17 cellular contexts compared by ENCODE assay signal in the genomic region with DNA sequence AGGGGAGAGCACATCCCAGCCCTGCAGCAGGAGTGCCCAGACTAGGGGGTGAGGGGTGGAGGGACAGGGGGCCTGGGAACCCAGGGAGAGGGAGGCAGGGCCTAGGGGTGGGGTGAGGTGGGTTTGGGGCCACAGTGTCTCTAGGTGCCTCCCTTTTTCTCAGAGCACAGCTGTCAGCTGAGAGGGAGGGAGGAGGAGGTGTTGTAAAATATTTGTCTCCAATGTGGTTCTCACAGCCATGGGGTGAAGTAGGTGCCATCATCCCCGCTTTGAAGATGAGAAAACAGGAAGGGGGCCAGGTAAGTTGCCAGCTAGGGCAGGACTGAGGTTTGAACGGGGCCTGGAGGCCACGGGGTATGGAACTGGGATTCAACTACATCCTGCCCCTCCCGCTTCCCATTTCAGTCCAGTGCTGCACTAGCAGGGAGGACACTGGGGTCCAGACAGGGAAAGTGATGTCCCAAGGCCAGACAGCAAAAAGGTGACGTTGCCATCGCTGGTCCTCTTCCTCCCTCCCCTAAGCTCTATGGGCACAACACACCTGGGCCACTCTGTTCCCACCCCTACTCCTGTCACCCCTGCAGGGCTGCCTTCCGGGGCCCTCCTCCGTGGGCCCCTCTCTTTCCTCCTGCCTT. TPM values are rescaled to one million over a fixed set of nuclear protein-coding genes. Genes with fewer than 3 reads are reported as not detected.
DNase-seq lines count a peak whose midpoint lies in the region; ATAC-seq and TF ChIP-seq lines count a peak whose summit lies in the region.
"Had no signal": no experiment of that assay in that cellular context is flagged by ENCODE, and none has a peak within 500 bp of the region (broad histone marks: within the 10 kb centered on the region; RNA-seq: fewer than 3 reads in every experiment).

No MANE protein-coding gene starts in this region.

- H3K4me3 Mint-ChIP-seq in stimulated activated naive CD8-positive, alpha-beta T cell treated with anti-CD3 and anti-CD28 coated beads, Interleukin-15, amount 100 ng/mL, for 72 hours: peak overlapping the region in 1 of 2 donors; percentile 59
- peak overlapping the region; percentile 19 for H3K4me3 Mint-ChIP-seq in T-helper 17 cell
- H3K4me3 Mint-ChIP-seq in effector memory CD8-positive, alpha-beta T cell: peak overlapping the region; percentile 79 to 80

- no peak for ATAC-seq in stimulated activated naive CD8-positive, alpha-beta T cell treated with anti-CD3 and anti-CD28 coated beads, Interleukin-15, amount 100 ng/mL, for 72 hours
- ATAC-seq in stimulated activated naive CD8-positive, alpha-beta T cell treated with anti-CD3 and anti-CD28 coated beads, Interleukin-15, Interleukin-2, amounts not matched to agents 100 U/mL and 50 U/mL, for 24 hours: no peak
- no peak for ATAC-seq in T-helper 17 cell
- ATAC-seq in effector memory CD8-positive, alpha-beta T cell (replicated peaks): peak; percentile 66

- no peaks in the 10 kb centered on the region for H3K36me3 Mint-ChIP-seq in T-helper 17 cell (ENCODE audit: low read depth)
- no peaks in the 10 kb centered on the region for H3K36me3 Mint-ChIP-seq in effector memory CD8-positive, alpha-beta T cell (ENCODE audit: insufficient read depth)

- no peaks in the 10 kb centered on the region for H3K27me3 Mint-ChIP-seq in stimulated activated naive CD8-positive, alpha-beta T cell treated with anti-CD3 and anti-CD28 coated beads, Interleukin-15, amount 100 ng/mL, for 72 hours
- H3K27me3 Mint-ChIP-seq in T-helper 17 cell: no peaks in the 10 kb centered on the region
- no peaks in the 10 kb centered on the region for H3K27me3 Mint-ChIP-seq in effector memory CD8-positive, alpha-beta T cell

- peaks cover 49% of the 10 kb centered on the region for H3K4me1 Mint-ChIP-seq in stimulated activated naive CD8-positive, alpha-beta T cell treated with anti-CD3 and anti-CD28 coated beads, Interleukin-15, amount 100 ng/mL, for 72 hours
- peaks cover 28% of the 10 kb centered on the region for H3K4me1 Mint-ChIP-seq in T-helper 17 cell
- peaks cover 30 to 35% of the 10 kb centered on the region in 2 donors for H3K4me1 Mint-ChIP-seq in effector memory CD8-positive, alpha-beta T cell (ENCODE audit: low read depth in 2 of 2)

- no peaks in the 10 kb centered on the region for H3K9me3 Mint-ChIP-seq in stimulated activated naive CD8-positive, alpha-beta T cell treated with anti-CD3 and anti-CD28 coated beads, Interleukin-15, amount 100 ng/mL, for 72 hours
- no peaks in the 10 kb centered on the region for H3K9me3 Mint-ChIP-seq in effector memory CD8-positive, alpha-beta T cell

- no peaks in the 10 kb centered on the region for H3K9me3 ChIP-seq in T-helper 17 cell (ENCODE audit: control insufficient read depth, low read length, poor library complexity, severe bottlenecking)
- H3K9me3 ChIP-seq: adrenal gland, BLaER1, breast epithelium, upper lobe of left lung had no signal

- DNase-seq in stimulated activated naive CD8-positive, alpha-beta T cell treated with anti-CD3 and anti-CD28 coated beads, Interleukin-15, amount 100 ng/mL, for 72 hours: no peak
- DNase-seq in stimulated activated naive CD8-positive, alpha-beta T cell treated with anti-CD3 and anti-CD28 coated beads, Interleukin-15, Interleukin-2, amounts not matched to agents 100 U/mL and 50 U/mL, for 24 hours: no peak
- no peak for DNase-seq in T-helper 17 cell
- DNase-seq in effector memory CD8-positive, alpha-beta T cell: peak; percentile 9 to 29 (median 25)
- DNase-seq in GM13977 (ENCODE audit: low spot score): no peak
- DNase-seq in dermis blood vessel endothelial cell: no peak
- DNase-seq in DMS 273 (lab: John Stamatoyannopoulos, UW; ENCODE audit: unreplicated experiment): no peak
- DNase-seq: adrenal gland, foreskin fibroblast, mammary epithelial cell, NCI-H1105 treated with DMSO at 0.1 percent for 48 hours, NCI-H526 treated with DMSO at 0.1 percent for 48 hours, upper lobe of left lung had no signal

- no peak for TF ChIP-seq CTCF in GM13977 (IDR thresholded peaks at IDR 0.05; ENCODE audit: extremely low read depth, insufficient read depth, missing control alignments)

- in situ Hi-C loops in GM13977 (cut with MboI; ENCODE audit: low pct_unique_long_range_greater_than_20kb, low sequenced_read_pairs, unreplicated experiment): no loop called here

- peak overlapping the region; percentile 82 to 92 for H3K27ac Mint-ChIP-seq in stimulated activated naive CD8-positive, alpha-beta T cell treated with anti-CD3 and anti-CD28 coated beads, Interleukin-15, amount 100 ng/mL, for 72 hours
- H3K27ac Mint-ChIP-seq in T-helper 17 cell: peak overlapping the region; percentile 91
- peak overlapping the region; percentile 94 for H3K27ac Mint-ChIP-seq in effector memory CD8-positive, alpha-beta T cell

RNA-seq across cellular contexts. Expression of a gene that starts 20.3 kb away (rescaled TPM):
- total RNA-seq in T-helper 17 cell: under 1 TPM; 0.40 to 0.50 TPM
- not detected in 2 replicates for total RNA-seq in dermis blood vessel endothelial cell
- total RNA-seq: dermis microvascular lymphatic vessel endothelial cell, LHCN-M2, mammary epithelial cell had no signal

Comparison
In these comparisons a context has a peak if more than half of its experiments do, and no peak if none do; other contexts are left out.
1. DNase-seq: peak in effector memory CD8-positive, alpha-beta T cell (3 of 3); none in stimulated activated naive CD8-positive, alpha-beta T cell treated with anti-CD3 and anti-CD28 coated beads, Interleukin-15, amount 100 ng/mL, for 72 hours (0 of 2), stimulated activated naive CD8-positive, alpha-beta T cell treated with anti-CD3 and anti-CD28 coated beads, Interleukin-15, Interleukin-2, amounts not matched to agents 100 U/mL and 50 U/mL, for 24 hours (single experiment), T-helper 17 cell (0 of 3), GM13977 (single experiment), dermis blood vessel endothelial cell (single experiment) and DMS 273 (single experiment).
2. Peak in every context shown above with its lines, with median percentiles within 50 percentile points of each other: H3K27ac Mint-ChIP-seq.